In genomic region chr5:132677191-132677590, GRCh38 we compare ENCODE assay signal across 10 cellular contexts. TPM values are rescaled to one million over a fixed set of nuclear protein-coding genes. Genes with fewer than 3 reads are reported as not detected.
DNase-seq lines count a peak whose midpoint lies in the region; ATAC-seq and TF ChIP-seq lines count a peak whose summit lies in the region.
"Had no signal": no experiment of that assay in that cellular context is flagged by ENCODE, and none has a peak within 500 bp of the region (broad histone marks: within the 10 kb centered on the region; RNA-seq: fewer than 3 reads in every experiment).

No MANE protein-coding gene starts in this region.

- H3K27ac Mint-ChIP-seq in WTC11: no peak overlapping the region
- H3K27ac Mint-ChIP-seq in activated naive CD8-positive, alpha-beta T cell treated with anti-CD3 and anti-CD28 coated beads for 36 hours: no peak overlapping the region

- no peaks in the 10 kb centered on the region for H3K27me3 Mint-ChIP-seq in WTC11 (ENCODE audit: low read depth)
- no peaks in the 10 kb centered on the region for H3K27me3 Mint-ChIP-seq in activated naive CD8-positive, alpha-beta T cell treated with anti-CD3 and anti-CD28 coated beads for 36 hours

- H3K4me3 Mint-ChIP-seq in WTC11: no peak overlapping the region
- H3K4me3 Mint-ChIP-seq in activated naive CD8-positive, alpha-beta T cell treated with anti-CD3 and anti-CD28 coated beads for 36 hours: no peak overlapping the region

- H3K27ac ChIP-seq in HEK293 (ENCODE audit: extremely low read depth, low read depth, low read length): no peak overlapping the region
- H3K27ac ChIP-seq in right cardiac atrium (ENCODE audit: low read length): no peak overlapping the region
- H3K27ac ChIP-seq in thoracic aorta: peak overlapping the region; percentile 88 to 91
- H3K27ac ChIP-seq: neutrophil had no signal

- intact Hi-C loops in right cardiac atrium (cut with DNase I): no loop called here

- H3K27me3 ChIP-seq in right cardiac atrium (ENCODE audit: control insufficient read depth, insufficient read depth) (no peaks in the 10 kb centered on the region), thoracic aorta (replicated peaks; ENCODE audit: insufficient read depth) (no peaks in the 10 kb centered on the region)
- H3K27me3 ChIP-seq: neutrophil had no signal

- H3K36me3 ChIP-seq in HEK293 (ENCODE audit: control insufficient read depth in 2 of 2, insufficient read depth in 1 of 2, low read length in 2 of 2) (no peaks in the 10 kb centered on the region), thoracic aorta (no peaks in the 10 kb centered on the region)
- H3K36me3 ChIP-seq: neutrophil had no signal

- no peaks in the 10 kb centered on the region for H3K36me3 Mint-ChIP-seq in WTC11
- no peaks in the 10 kb centered on the region for H3K36me3 Mint-ChIP-seq in activated naive CD8-positive, alpha-beta T cell treated with anti-CD3 and anti-CD28 coated beads for 36 hours

- no peaks in the 10 kb centered on the region for H3K4me1 ChIP-seq in HEK293 (ENCODE audit: control insufficient read depth, insufficient read depth, low read length)
- H3K4me1 ChIP-seq in right cardiac atrium (ENCODE audit: control insufficient read depth, insufficient read depth, low read length): no peaks in the 10 kb centered on the region
- H3K4me1 ChIP-seq in thoracic aorta (ENCODE audit: control insufficient read depth in 1 of 2, low read depth in 2 of 2): peaks cover 6 to 40% of the 10 kb centered on the region in 2 donors

- ATAC-seq in WTC11 (peak; percentile 80), right cardiac atrium (peak; percentile 65 to 70), thoracic aorta (ENCODE audit: insufficient number of reproducible peaks, low FRiP score, low read depth) (peak; percentile 72), HG02610 (IDR thresholded peaks at IDR 0.05; ENCODE audit: unreplicated experiment) (no peak), GM21786 (IDR thresholded peaks at IDR 0.05; ENCODE audit: unreplicated experiment) (no peak)

- CTCF ChIA-PET in HEK293 (lab: Yijun Ruan, JAX) (interaction anchor here (0.6 to 3.2 kb wide), 13 partner anchors 9 to 540 kb away, joined by 3 to 14 read pairs (median 4); partner anchors contain the start of gene IL13), WTC11 (lab: Charles Lee) (interaction anchor here (0.9 to 1.7 kb wide), 14 partner anchors 10 to 189 kb away, joined by 3 to 9 read pairs (median 4); partner anchors contain the start of genes CCNI2, GDF9, IL13 and KIF3A)

- peaks cover 6% of the 10 kb centered on the region for H3K4me1 Mint-ChIP-seq in WTC11
- peaks cover 20% of the 10 kb centered on the region for H3K4me1 Mint-ChIP-seq in activated naive CD8-positive, alpha-beta T cell treated with anti-CD3 and anti-CD28 coated beads for 36 hours

- no peak for TF ChIP-seq CTCF in HEK293 (tag by site-specific recombination; IDR thresholded peaks at IDR 0.05)
- no peak for TF ChIP-seq CTCF in WTC11 (IDR thresholded peaks at IDR 0.05)
- TF ChIP-seq CTCF in thoracic aorta (IDR thresholded peaks at IDR 0.05): peak; percentile 67

- H3K9me3 ChIP-seq in HEK293 (ENCODE audit: control insufficient read depth, insufficient read depth, low read depth, low read length) (no peaks in the 10 kb centered on the region), right cardiac atrium (ENCODE audit: control insufficient read depth, low read length) (no peaks in the 10 kb centered on the region), thoracic aorta (no peaks in the 10 kb centered on the region)
- H3K9me3 ChIP-seq: neutrophil had no signal

- POLR2A ChIA-PET in HEK293 (lab: Yijun Ruan, JAX): no interaction called here
- POLR2A ChIA-PET in WTC11 (lab: Charles Lee): interaction anchor here (0.9 kb wide), 1 partner anchor 143 kb away, joined by 4 read pairs; no protein-coding TSS in a partner anchor

- 53% methylated on average over 7 of the region's 7 CpGs for WGBS in right cardiac atrium

- H3K9me3 Mint-ChIP-seq in WTC11: no peaks in the 10 kb centered on the region
- no peaks in the 10 kb centered on the region for H3K9me3 Mint-ChIP-seq in activated naive CD8-positive, alpha-beta T cell treated with anti-CD3 and anti-CD28 coated beads for 36 hours

- DNase-seq in WTC11 (ENCODE audit: low spot score) (peak; percentile 36), right cardiac atrium (peak in 1 of 3 donors; percentile 40), thoracic aorta (ENCODE audit: low spot score) (peak; percentile 68), DMS79 (lab: John Stamatoyannopoulos, UW) (no peak)
- DNase-seq in activated naive CD8-positive, alpha-beta T cell treated with anti-CD3 and anti-CD28 coated beads for 36 hours: no peak

- H3K4me3 ChIP-seq in HEK293 (ENCODE audit: low read depth, low read length) (no peak overlapping the region), right cardiac atrium (ENCODE audit: low read length) (no peak overlapping the region), thoracic aorta (no peak overlapping the region)

TF ChIP-seq in HEK293, 187 proteins besides CTCF, POLR2A, EP300 and RAD21 (continues in another document):
- TF ChIP-seq ZNF692 (tag by site-specific recombination; IDR thresholded peaks at IDR 0.05): no peak
- TF ChIP-seq ZNF629 (tag by site-specific recombination; IDR thresholded peaks at IDR 0.05): no peak
- no peak for TF ChIP-seq ZNF621 (tag by site-specific recombination; IDR thresholded peaks at IDR 0.05)
- TF ChIP-seq ZBTB48 (tag by site-specific recombination; IDR thresholded peaks at IDR 0.05): no peak
- TF ChIP-seq ZNF776 (tag by site-specific recombination; IDR thresholded peaks at IDR 0.05; ENCODE audit: borderline replicate concordance): no peak
- TF ChIP-seq ZNF645 (tag by site-specific recombination; IDR thresholded peaks at IDR 0.05): no peak
- no peak for TF ChIP-seq HOXD13 (CRISPR knock-in tag; IDR thresholded peaks at IDR 0.05; ENCODE audit: borderline replicate concordance)

TF ChIP-seq in WTC11, 78 proteins besides CTCF, POLR2A, EP300 and RAD21 (continues in another document):
- no peak for TF ChIP-seq NFE2L1 (CRISPR knock-in tag; IDR thresholded peaks at IDR 0.05)
- TF ChIP-seq E2F5 (CRISPR knock-in tag; IDR thresholded peaks at IDR 0.05): no peak
- TF ChIP-seq ZBTB21 (CRISPR knock-in tag; IDR thresholded peaks at IDR 0.05; ENCODE audit: borderline replicate concordance): no peak
- TF ChIP-seq FOXK1 (CRISPR knock-in tag; IDR thresholded peaks at IDR 0.05): no peak
- TF ChIP-seq CBFB (CRISPR knock-in tag; IDR thresholded peaks at IDR 0.05; ENCODE audit: low read depth): no peak
- TF ChIP-seq ZNF396 (CRISPR knock-in tag; IDR thresholded peaks at IDR 0.05; ENCODE audit: borderline replicate concordance): no peak
- no peak for TF ChIP-seq IRF1 (CRISPR knock-in tag; IDR thresholded peaks at IDR 0.05)
- TF ChIP-seq IRF2 (CRISPR knock-in tag; IDR thresholded peaks at IDR 0.05; ENCODE audit: borderline replicate concordance, low read depth): no peak
- TF ChIP-seq E2F1 (CRISPR knock-in tag; IDR thresholded peaks at IDR 0.05): no peak
- no peak for TF ChIP-seq FOXJ3 (CRISPR knock-in tag; IDR thresholded peaks at IDR 0.05; ENCODE audit: borderline replicate concordance)
- no peak for TF ChIP-seq USF1 (CRISPR knock-in tag; IDR thresholded peaks at IDR 0.05)
- TF ChIP-seq ERG (CRISPR knock-in tag; IDR thresholded peaks at IDR 0.05): no peak

RNA-seq across cellular contexts. Expression of gene IL4, which starts 3.4 kb away (rescaled TPM):
- total RNA-seq in WTC11 (2021) (not detected in 3 replicates), right cardiac atrium (not detected), thoracic aorta (not detected)
- polyA plus RNA-seq in right cardiac atrium: not detected
- not detected for total RNA-seq in activated naive CD8-positive, alpha-beta T cell treated with anti-CD3 and anti-CD28 coated beads for 36 hours
- total RNA-seq: temporal lobe had no signal

RNA-seq across cellular contexts. Expression of gene IL13, which starts 19.2 kb away (rescaled TPM):
- total RNA-seq in WTC11 (2021): not detected in 3 replicates
- not detected for total RNA-seq in right cardiac atrium
- polyA plus RNA-seq in right cardiac atrium: not detected
- 1 to 10 TPM in 1 of 2 donors, not detected in 1; 2.8 TPM for total RNA-seq in thoracic aorta
- total RNA-seq in activated naive CD8-positive, alpha-beta T cell treated with anti-CD3 and anti-CD28 coated beads for 36 hours: under 1 TPM; 0.44 to 0.72 TPM
- total RNA-seq: temporal lobe had no signal

Comparison
In these comparisons a context has a peak if more than half of its experiments do, and no peak if none do; other contexts are left out.
1. H3K27ac ChIP-seq: peak in thoracic aorta (2 of 2); none in HEK293 (single experiment) and right cardiac atrium (single experiment).
2. ATAC-seq: peak in WTC11 (single experiment), right cardiac atrium (2 of 2) and thoracic aorta (single experiment); none in HG02610 (single experiment) and GM21786 (single experiment).
3. DNase-seq: peak in WTC11 (single experiment) and thoracic aorta (single experiment); none in activated naive CD8-positive, alpha-beta T cell treated with anti-CD3 and anti-CD28 coated beads for 36 hours (single experiment) and DMS79 (single experiment).